17 cellular contexts compared by ENCODE assay signal in genomic region chr4:8606966-8607365, GRCh38. TPM values are rescaled to one million over a fixed set of nuclear protein-coding genes. Genes with fewer than 3 reads are reported as not detected.
DNase-seq lines count a peak whose midpoint lies in the region; ATAC-seq, FAIRE-seq and TF ChIP-seq lines count a peak whose summit lies in the region.
"Had no signal": no experiment of that assay in that cellular context is flagged by ENCODE, and none has a peak within 500 bp of the region (broad histone marks: within the 10 kb centered on the region; RNA-seq: fewer than 3 reads in every experiment).

No MANE protein-coding gene starts in this region.

- WGBS in IMR-90 (ENCODE audit: extremely low coverage in 2 of 2, insufficient read length in 1 of 2), 2 experiments: 79% methylated on average over 7 of the region's 10 CpGs; no CpG with 5 or more reads in 1 of the 2 experiments
- 78% methylated on average over 10 of the region's 10 CpGs; no CpG with 5 or more reads in 1 of the 2 experiments for WGBS in H1 (ENCODE audit: extremely low coverage in 1 of 2, insufficient coverage in 1 of 2, insufficient read length in 1 of 2, insufficient replicate concordance in 2 of 2, low coverage in 1 of 2, low lambda C conversion rate in 2 of 2, missing lambda C conversion rate in 1 of 2), 2 experiments
- no CpG with 5 or more reads among the region's 10 CpGs for WGBS in trophoblast cell (ENCODE audit: extremely low coverage, insufficient coverage, insufficient read length)

- H2AK5ac ChIP-seq in IMR-90 (ENCODE audit: low read depth, low read length) (no peak overlapping the region), H1 (ENCODE audit: low read depth, low read length) (no peak overlapping the region), trophoblast cell (ENCODE audit: low read length) (no peak overlapping the region)

- H4K12ac ChIP-seq in trophoblast cell (ENCODE audit: low read depth, low read length): no peak overlapping the region

- no peak overlapping the region for H2AK9ac ChIP-seq in IMR-90 (replicated peaks; ENCODE audit: low read depth, low read length, poor library complexity)

- no peak overlapping the region for H4K8ac ChIP-seq in IMR-90 (ENCODE audit: low read depth in 2 of 2, low read length in 2 of 2)
- H4K8ac ChIP-seq in H1 (ENCODE audit: extremely low read depth, insufficient read depth, low read length): peak overlapping the region; percentile 71
- H4K8ac ChIP-seq in trophoblast cell (ENCODE audit: low read depth, low read length): no peak overlapping the region

- H4K91ac ChIP-seq in IMR-90 (ENCODE audit: insufficient read depth, low read depth, low read length): no peak overlapping the region
- no peak overlapping the region for H4K91ac ChIP-seq in H1 (replicated peaks; ENCODE audit: insufficient read length, low read length)
- no peak overlapping the region for H4K91ac ChIP-seq in trophoblast cell (ENCODE audit: low read depth, low read length)

- in situ Hi-C loops in IMR-90 (cut with MboI; ENCODE audit: low sequenced_read_pairs): loop anchor here (25.0 kb wide), 1 partner anchor 395 kb away; no protein-coding TSS in a partner anchor

- H2BK120ac ChIP-seq in IMR-90 (ENCODE audit: low read depth, low read length) (no peak overlapping the region), H1 (replicated peaks; ENCODE audit: low read depth, low read length) (no peak overlapping the region), trophoblast cell (ENCODE audit: insufficient read depth, low read length, poor library complexity) (no peak overlapping the region)

- TF ChIP-seq RAD21 in IMR-90 (IDR thresholded peaks at IDR 0.05; ENCODE audit: low read length) (no peak), H1 (IDR thresholded peaks at IDR 0.05 in 1 of 2, conservative IDR thresholded peaks at IDR 0.05 in 1 of 2; ENCODE audit: low read depth in 2 of 2, low read length in 2 of 2) (no peak)

- H3K56ac ChIP-seq in IMR-90 (ENCODE audit: extremely low read depth, insufficient read depth, low read length): no peak overlapping the region
- H3K56ac ChIP-seq in H1 (replicated peaks; ENCODE audit: insufficient read length, low read depth, low read length): no peak overlapping the region

- no peak overlapping the region for H2BK5ac ChIP-seq in IMR-90 (ENCODE audit: low read depth, low read length, poor library complexity, severe bottlenecking)
- no peak overlapping the region for H2BK5ac ChIP-seq in H1 (ENCODE audit: low read depth, low read length)
- no peak overlapping the region for H2BK5ac ChIP-seq in trophoblast cell (ENCODE audit: low read depth, low read length, poor library complexity)

- H3K4me2 ChIP-seq in BLaER1 treated with 17β-estradiol and CSF1 and Interleukin-3, amounts not matched to agents 10 nM and 100 nM: peak overlapping the region in 9 of 11 experiments; percentile 15 to 95 (median 64); a peak in 13 of 22 replicates
- H3K4me2 ChIP-seq in IMR-90 (ENCODE audit: low read depth, low read length): no peak overlapping the region
- H3K4me2 ChIP-seq in H1 (ENCODE audit: insufficient read depth in 1 of 2, low read depth in 2 of 2, low read length in 2 of 2): no peak overlapping the region
- H3K4me2 ChIP-seq in trophoblast cell (ENCODE audit: low read length): no peak overlapping the region

- H3K18ac ChIP-seq in IMR-90 (ENCODE audit: low read depth, low read length): no peak overlapping the region
- H3K18ac ChIP-seq in H1 (ENCODE audit: extremely low read depth, low read length): no peak overlapping the region
- no peak overlapping the region for H3K18ac ChIP-seq in trophoblast cell (ENCODE audit: low read length)

- no peaks in the 10 kb centered on the region for H3K36me3 ChIP-seq in BLaER1 treated with 17β-estradiol and CSF1 and Interleukin-3, amounts not matched to agents 10 nM and 100 nM
- H3K36me3 ChIP-seq in IMR-90 (ENCODE audit: control insufficient read depth, insufficient read depth, low read length) (peaks cover 56% of the 10 kb centered on the region; the same call in 1 of the 2 replicates), H1 (ENCODE audit: control insufficient read depth in 2 of 4, insufficient read depth in 4 of 4, low read length in 3 of 4) (peaks cover 0 to 12% (median 2%) of the 10 kb centered on the region in 4 experiments; a peak in 3 of 8 replicates), trophoblast cell (ENCODE audit: control insufficient read depth in 1 of 2, insufficient read depth in 2 of 2, low read length in 2 of 2) (peaks cover 63 to 69% of the 10 kb centered on the region in 2 experiments), uterus (no peaks in the 10 kb centered on the region)
- H3K36me3 ChIP-seq: BE2C had no signal

- no peak overlapping the region for H3K14ac ChIP-seq in IMR-90 (replicated peaks; ENCODE audit: low read depth, low read length)
- no peak overlapping the region for H3K14ac ChIP-seq in H1 (ENCODE audit: insufficient read length)
- no peak overlapping the region for H3K14ac ChIP-seq in trophoblast cell (ENCODE audit: low read length)

- no peak for TF ChIP-seq EP300 in H1 (IDR thresholded peaks at IDR 0.05; ENCODE audit: borderline replicate concordance in 1 of 2, low read depth in 2 of 2, low read length in 2 of 2)

- no peak overlapping the region for H3K9ac ChIP-seq in BLaER1 treated with 17β-estradiol and CSF1 and Interleukin-3, amounts not matched to agents 10 nM and 100 nM
- H3K9ac ChIP-seq in IMR-90 (ENCODE audit: low read depth, low read length) (no peak overlapping the region), H1 (replicated peaks in 1 of 4; ENCODE audit: extremely low read depth in 1 of 4, low read depth in 3 of 4, low read length in 3 of 4) (no peak overlapping the region), trophoblast cell (ENCODE audit: low read length) (no peak overlapping the region)
- H3K9ac ChIP-seq: GM23248 had no signal

- TF ChIP-seq CTCF in IMR-90 (conservative IDR thresholded peaks at IDR 0.05; ENCODE audit: low read depth, low read length) (no peak), H1 (IDR thresholded peaks at IDR 0.05; ENCODE audit: control extremely low read depth in 1 of 3, insufficient read depth in 1 of 3, low read depth in 1 of 3, low read length in 3 of 3) (no peak), uterus (IDR thresholded peaks at IDR 0.05) (no peak)

- H2BK20ac ChIP-seq in IMR-90 (ENCODE audit: low read depth, low read length) (no peak overlapping the region), H1 (ENCODE audit: low read length) (no peak overlapping the region)

- H4K5ac ChIP-seq in IMR-90 (ENCODE audit: low read depth, low read length) (no peak overlapping the region), H1 (ENCODE audit: insufficient read length, low read depth, low read length) (no peak overlapping the region)

- H2AFZ ChIP-seq in IMR-90 (replicated peaks; ENCODE audit: low read length, poor library complexity) (peak overlapping the region; percentile 11), H1 (ENCODE audit: low read length) (no peak overlapping the region), trophoblast cell (ENCODE audit: insufficient read depth, low read length, poor library complexity) (no peak overlapping the region)
- H2AFZ ChIP-seq: GM23248 had no signal

- H3K79me2 ChIP-seq in H1 (ENCODE audit: control insufficient read depth in 1 of 2, insufficient read depth in 2 of 2, low read length in 2 of 2) (no peaks in the 10 kb centered on the region), trophoblast cell (ENCODE audit: control insufficient read depth, insufficient read depth, low read length, poor library complexity) (no peaks in the 10 kb centered on the region)

- no peak overlapping the region for H2BK15ac ChIP-seq in IMR-90 (ENCODE audit: low read depth, low read length)
- no peak overlapping the region for H2BK15ac ChIP-seq in H1 (ENCODE audit: low read length)

- FAIRE-seq in H1 (lab: Jason Lieb, UNC): no peak
- FAIRE-seq: A204.1, K562 had no signal

- no peak overlapping the region for H3K23ac ChIP-seq in IMR-90 (ENCODE audit: low read depth, low read length)
- H3K23ac ChIP-seq in H1 (ENCODE audit: insufficient read length): no peak overlapping the region
- H3K23ac ChIP-seq in trophoblast cell (ENCODE audit: low read length): no peak overlapping the region

- peaks cover 18 to 89% (median 79%) of the 10 kb centered on the region in 10 experiments for H3K4me1 ChIP-seq in BLaER1 treated with 17β-estradiol and CSF1 and Interleukin-3, amounts not matched to agents 10 nM and 100 nM
- H3K4me1 ChIP-seq in IMR-90 (ENCODE audit: control insufficient read depth, insufficient read depth, low read length) (no peaks in the 10 kb centered on the region), H1 (replicated peaks in 1 of 4; ENCODE audit: control insufficient read depth in 3 of 4, insufficient read depth in 4 of 4, low read length in 3 of 4) (peaks cover 0 to 2% (median 0%) of the 10 kb centered on the region in 4 experiments; a peak in 1 of 7 replicates), trophoblast cell (ENCODE audit: control insufficient read depth in 1 of 2, insufficient read depth in 2 of 2, low read length in 2 of 2) (no peaks in the 10 kb centered on the region), uterus (no peaks in the 10 kb centered on the region)
- H3K4me1 ChIP-seq: BE2C had no signal

- H3K27ac ChIP-seq in BLaER1 treated with 17β-estradiol and CSF1 and Interleukin-3, amounts not matched to agents 10 nM and 100 nM: no peak overlapping the region
- H3K27ac ChIP-seq in IMR-90 (ENCODE audit: insufficient read depth, low read length) (no peak overlapping the region), H1 (ENCODE audit: low read depth, low read length) (no peak overlapping the region), trophoblast cell (ENCODE audit: low read depth, low read length) (no peak overlapping the region), uterus (no peak overlapping the region)
- H3K27ac ChIP-seq: GM23248 had no signal

- no peaks in the 10 kb centered on the region for H3K9me3 ChIP-seq in BLaER1 treated with 17β-estradiol and CSF1 and Interleukin-3, amounts not matched to agents 10 nM and 100 nM (replicated peaks in 1 of 11)
- H3K9me3 ChIP-seq in IMR-90 (ENCODE audit: control insufficient read depth, insufficient read depth, low read length) (no peaks in the 10 kb centered on the region), H1 (ENCODE audit: insufficient read depth in 2 of 2, low read depth in 1 of 2, low read length in 1 of 2) (no peaks in the 10 kb centered on the region), trophoblast cell (ENCODE audit: insufficient read depth, low read depth, low read length) (no peaks in the 10 kb centered on the region), uterus (no peaks in the 10 kb centered on the region)
- H3K9me3 ChIP-seq: BE2C had no signal

- intact Hi-C loops in IMR-90 (cut with micrococcal nuclease): no loop called here
- intact Hi-C loops in uterus (cut with DNase I; ENCODE audit: low total_unique reads): no loop called here

- CTCF ChIA-PET in IMR-90 (lab: Yijun Ruan, JAX) (interaction anchor here (0.6 to 1.2 kb wide), 3 partner anchors 8 to 12 kb away, joined by 3 to 5 read pairs (median 3); no protein-coding TSS in a partner anchor), H1 (lab: Charles Lee; ENCODE audit: partially characterized antibody) (interaction anchor here (0.6 to 3.4 kb wide), 47 partner anchors 8 to 528 kb away, joined by 3 to 36 read pairs (median 4); partner anchors contain the start of genes CPZ and GPR78)

- H4K20me1 ChIP-seq in BLaER1 treated with 17β-estradiol and CSF1 and Interleukin-3, amounts not matched to agents 10 nM and 100 nM: peaks cover 0 to 54% (median 11%) of the 10 kb centered on the region in 11 experiments; a peak in 13 of 22 replicates
- H4K20me1 ChIP-seq in IMR-90 (ENCODE audit: insufficient read depth, low read length): no peaks in the 10 kb centered on the region
- peaks cover 8 to 24% of the 10 kb centered on the region in 2 experiments for H4K20me1 ChIP-seq in H1 (replicated peaks in 1 of 2; ENCODE audit: control insufficient read depth in 1 of 2, insufficient read depth in 2 of 2, low read length in 2 of 2)

- H3K23me2 ChIP-seq in H1 (ENCODE audit: low read depth, low read length): peaks cover 6% of the 10 kb centered on the region; the same call in 1 of the 2 replicates

- DNase-seq in IMR-90 (no peak), H1 (ENCODE audit: low read depth in 1 of 2, low spot score in 2 of 2) (no peak), trophoblast cell (peak; percentile 28 to 48), left lobe of liver (ENCODE audit: low spot score) (no peak), uterus (no peak)
- DNase-seq in stimulated activated CD4-positive, alpha-beta T cell treated with anti-CD3 and anti-CD28 coated beads, Interleukin-15, amount 100 ng/mL, for 24 hours: no peak
- DNase-seq: DMS79 treated with DMSO at 0.1 percent for 48 hours, GF-D8, HFFc6 had no signal

- H2BK12ac ChIP-seq in H1 (ENCODE audit: low read depth, low read length) (no peak overlapping the region), trophoblast cell (ENCODE audit: low read length) (no peak overlapping the region)

- H3K79me1 ChIP-seq in IMR-90 (ENCODE audit: low read depth in 1 of 2, low read length in 2 of 2) (no peaks in the 10 kb centered on the region), H1 (ENCODE audit: low read depth, low read length) (no peaks in the 10 kb centered on the region), trophoblast cell (ENCODE audit: low read length) (no peaks in the 10 kb centered on the region)

- POLR2A ChIA-PET in IMR-90 (lab: Charles Lee; ENCODE audit: unreplicated experiment) (no interaction called here), H1 (lab: Charles Lee; ENCODE audit: partially characterized antibody) (interaction anchor here (0.6 to 1.7 kb wide), 5 partner anchors 8 to 122 kb away, joined by 3 to 6 read pairs (median 4); partner anchors contain the start of gene GPR78)

- no peaks in the 10 kb centered on the region for H3K9me1 ChIP-seq in IMR-90 (ENCODE audit: insufficient read depth, low read length)

- TF ChIP-seq POLR2A in IMR-90 (IDR thresholded peaks at IDR 0.05; ENCODE audit: low read depth, low read length) (no peak), H1 (IDR thresholded peaks at IDR 0.05; ENCODE audit: control extremely low read depth in 1 of 2, low read depth in 2 of 2, low read length in 2 of 2) (no peak), uterus (IDR thresholded peaks at IDR 0.05) (no peak)

- no peak for ATAC-seq in IMR-90 (ENCODE audit: low read depth)
- no peak for ATAC-seq in left lobe of liver

- H3K4me3 ChIP-seq in BLaER1 treated with 17β-estradiol and CSF1 and Interleukin-3, amounts not matched to agents 10 nM and 100 nM: no peak overlapping the region
- H3K4me3 ChIP-seq in IMR-90 (ENCODE audit: insufficient read depth, low read depth, low read length): no peak overlapping the region
- H3K4me3 ChIP-seq in H1 (ENCODE audit: extremely low read depth in 1 of 4, insufficient read depth in 2 of 4, low read depth in 3 of 4, low read length in 4 of 4): no peak overlapping the region
- H3K4me3 ChIP-seq in trophoblast cell (ENCODE audit: low read depth, low read length): no peak overlapping the region
- H3K4me3 ChIP-seq in uterus: no peak overlapping the region
- H3K4me3 ChIP-seq: GM23248, K562 had no signal

- no TSS peak for BruUV-seq in IMR-90 (replicated peaks; lab: Mats Ljungman, UMichigan)

- dilution Hi-C loops in IMR-90 (cut with HindIII; ENCODE audit: low sequenced_read_pairs, unreplicated experiment): no loop called here

- H3K4ac ChIP-seq in IMR-90 (ENCODE audit: low read depth, low read length): no peak overlapping the region
- H3K4ac ChIP-seq in H1 (replicated peaks; ENCODE audit: insufficient read length, low read depth, low read length): no peak overlapping the region
- no peak overlapping the region for H3K4ac ChIP-seq in trophoblast cell (ENCODE audit: low read depth, low read length)

- peaks cover 0 to 40% (median 3%) of the 10 kb centered on the region in 11 experiments; a peak in 9 of 22 replicates for H3K27me3 ChIP-seq in BLaER1 treated with 17β-estradiol and CSF1 and Interleukin-3, amounts not matched to agents 10 nM and 100 nM
- H3K27me3 ChIP-seq in IMR-90 (ENCODE audit: control insufficient read depth, insufficient read depth, low read length): no peaks in the 10 kb centered on the region; the same call in 1 of the 2 replicates
- H3K27me3 ChIP-seq in H1 (replicated peaks in 1 of 4; ENCODE audit: control insufficient read depth in 3 of 4, extremely low read depth in 1 of 4, insufficient read depth in 3 of 4, low read length in 3 of 4): no peaks in the 10 kb centered on the region; a peak in 1 of 7 replicates
- H3K27me3 ChIP-seq in trophoblast cell (ENCODE audit: insufficient read depth, low read length): no peaks in the 10 kb centered on the region
- no peaks in the 10 kb centered on the region for H3K27me3 ChIP-seq in uterus

RNA-seq across cellular contexts. Expression of gene CPZ, which starts 14.4 kb away (rescaled TPM):
- 0.56 and 0.90 TPM in 2 replicates for total RNA-seq in IMR-90 (2012; rRNA removed)
- polyA plus RNA-seq in IMR-90 (2012; rRNA removed): 8.2 and 10.3 TPM in 2 replicates
- 4.7 and 16.0 TPM in 2 replicates for polyA plus RNA-seq in IMR-90 (2012; cell fraction: cytosol; rRNA removed)
- 34.2 and 49.3 TPM in 2 replicates for polyA plus RNA-seq in IMR-90 (2012; cell fraction: nucleus; rRNA removed; ENCODE audit: low replicate concordance)
- total RNA-seq in H1 (2021; fragmentation: NEBNext Ultra II Directional; extraction: Animal tissue kit (Norgen Biotek cat#: 25700)): 28.8 and 31.5 TPM in 2 replicates
- polyA plus RNA-seq in H1 (2011; rRNA removed): 40.7 and 67.4 TPM in 2 replicates
- 38.3 TPM for polyA plus RNA-seq in H1 (2011; cell fraction: cytosol; rRNA removed)
- polyA plus RNA-seq in H1 (2011; cell fraction: nucleus; rRNA removed): 98.5 TPM
- polyA plus RNA-seq in H1 (2012, experiment 1 of 2): 29.4 to 44.2 TPM (median 42.1 TPM) in 4 replicates
- 35.2 TPM for polyA plus RNA-seq in H1 (2012, experiment 2 of 2)
- 26.2 TPM for polyA plus RNA-seq in H1 (2013, experiment 1 of 2)
- 24.4 TPM for polyA plus RNA-seq in H1 (2013, experiment 2 of 2)
- polyA minus RNA-seq in H1 (2011; rRNA and poly(A)+ RNA removed): 12.0 and 13.2 TPM in 2 replicates
- 20.3 TPM for polyA minus RNA-seq in H1 (2011; cell fraction: cytosol; rRNA and poly(A)+ RNA removed)
- 32.0 TPM for polyA minus RNA-seq in H1 (2011; cell fraction: nucleus; rRNA and poly(A)+ RNA removed)
- polyA plus RNA-seq in trophoblast cell (2013): 41.6 and 41.8 TPM in 2 replicates
- total RNA-seq in left lobe of liver: 0.45 TPM
- 10 to 100 TPM in 1 of 4 donors, 1 to 10 TPM in 2, under 1 TPM in 1; 0.29 to 45.8 (median 5.4) TPM for total RNA-seq in uterus
- total RNA-seq: CD4-positive, alpha-beta memory T cell; HT-29 had no signal
- polyA plus RNA-seq: CD14-positive monocyte; CD4-positive, alpha-beta memory T cell had no signal

RNA-seq across cellular contexts. Expression of gene GPR78, which starts 26.8 kb away (rescaled TPM):
- total RNA-seq in IMR-90 (2012; rRNA removed) (under 0.01 TPM in 2 replicates), left lobe of liver (not detected), uterus (1 to 10 TPM in 1 of 4 donors, under 1 TPM in 1, not detected in 2; 0.43 to 2.1 TPM)
- polyA plus RNA-seq in IMR-90 (2012; rRNA removed) (0.07 and 0.10 TPM in 2 replicates), H1 (2011; rRNA removed) (1.0 and 2.2 TPM in 2 replicates)
- polyA plus RNA-seq in IMR-90 (2012; cell fraction: cytosol; rRNA removed): 0.03 and 0.05 TPM in 2 replicates
- polyA plus RNA-seq in IMR-90 (2012; cell fraction: nucleus; rRNA removed; ENCODE audit: low replicate concordance): 1.3 and 1.7 TPM in 2 replicates
- total RNA-seq in H1 (2021; fragmentation: NEBNext Ultra II Directional; extraction: Animal tissue kit (Norgen Biotek cat#: 25700)): 3.0 and 3.3 TPM in 2 replicates
- 1.6 TPM for polyA plus RNA-seq in H1 (2011; cell fraction: cytosol; rRNA removed)
- 10.5 TPM for polyA plus RNA-seq in H1 (2011; cell fraction: nucleus; rRNA removed)
- polyA plus RNA-seq in H1 (2012, experiment 1 of 2): 1.7 to 2.0 TPM (median 1.9 TPM) in 4 replicates
- polyA plus RNA-seq in H1 (2012, experiment 2 of 2): 0.84 TPM
- polyA plus RNA-seq in H1 (2013, experiment 1 of 2): 0.75 TPM
- polyA plus RNA-seq in H1 (2013, experiment 2 of 2): 0.68 TPM
- polyA minus RNA-seq in H1 (2011; rRNA and poly(A)+ RNA removed): 1.8 and 3.0 TPM in 2 replicates
- polyA minus RNA-seq in H1 (2011; cell fraction: cytosol; rRNA and poly(A)+ RNA removed): 0.59 TPM
- polyA minus RNA-seq in H1 (2011; cell fraction: nucleus; rRNA and poly(A)+ RNA removed): 8.6 TPM
- 13.9 and 15.5 TPM in 2 replicates for polyA plus RNA-seq in trophoblast cell (2013)
- total RNA-seq: CD4-positive, alpha-beta memory T cell; GM23248; HT-29 had no signal
- polyA plus RNA-seq: CD14-positive monocyte; CD4-positive, alpha-beta memory T cell had no signal

Comparison
In these comparisons a context has a peak if more than half of its experiments do, and no peak if none do; other contexts are left out.
1. H3K4me2 ChIP-seq: peak in BLaER1 treated with 17β-estradiol and CSF1 and Interleukin-3, amounts not matched to agents 10 nM and 100 nM (9 of 11); none in IMR-90 (single experiment), H1 (0 of 2) and trophoblast cell (single experiment).
2. DNase-seq: peak in trophoblast cell (2 of 2); none in IMR-90 (single experiment), H1 (0 of 2), stimulated activated CD4-positive, alpha-beta T cell treated with anti-CD3 and anti-CD28 coated beads, Interleukin-15, amount 100 ng/mL, for 24 hours (single experiment), left lobe of liver (single experiment) and uterus (0 of 2).